ENCODE assay signal across 9 cellular contexts in the genomic region with DNA sequence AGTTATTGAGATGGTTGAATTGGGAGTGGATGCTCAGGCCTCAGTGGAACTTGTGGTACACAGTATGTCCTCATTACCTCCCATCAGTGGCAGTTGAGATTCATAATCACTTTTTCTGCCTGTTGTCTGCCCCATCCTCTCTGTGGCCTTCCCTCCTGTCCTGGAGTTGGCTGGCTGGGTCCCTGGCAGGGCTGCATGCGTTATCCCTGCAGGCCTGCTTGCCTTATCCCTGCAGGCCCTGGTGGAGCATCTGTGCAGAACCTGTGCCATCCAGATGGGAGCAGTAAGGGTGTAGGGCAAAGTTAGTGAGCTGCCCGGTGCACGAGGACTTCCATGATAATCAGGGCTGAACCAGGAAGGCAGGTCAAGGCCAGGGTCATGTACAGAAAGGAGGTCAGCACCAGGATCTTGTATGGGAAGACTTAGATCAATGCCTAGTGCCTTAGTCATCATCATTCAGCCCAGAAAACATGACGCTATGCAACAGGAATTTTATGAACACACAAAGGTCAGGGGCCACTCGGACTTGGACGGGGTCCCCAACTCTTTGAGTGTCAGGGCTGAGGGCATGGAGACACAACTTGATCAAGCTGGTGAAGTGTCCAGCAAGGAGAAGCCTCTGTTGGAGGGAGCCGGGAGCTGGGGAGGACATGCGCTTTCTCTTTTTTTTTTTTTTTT. TPM values are rescaled to one million over a fixed set of nuclear protein-coding genes. Genes with fewer than 3 reads are reported as not detected.
DNase-seq lines count a peak whose midpoint lies in the region; ATAC-seq, FAIRE-seq and TF ChIP-seq lines count a peak whose summit lies in the region.
"Had no signal": no experiment of that assay in that cellular context is flagged by ENCODE, and none has a peak within 500 bp of the region (broad histone marks: within the 10 kb centered on the region; RNA-seq: fewer than 3 reads in every experiment).

No MANE protein-coding gene starts in this region.

- H3K36me3 ChIP-seq in astrocyte (ENCODE audit: insufficient read depth, low read length) (no peaks in the 10 kb centered on the region), tibial nerve (no peaks in the 10 kb centered on the region)

- TF ChIP-seq POLR2A in tibial nerve (IDR thresholded peaks at IDR 0.05) = no peak

- H3K79me2 ChIP-seq in astrocyte (ENCODE audit: insufficient read depth, low read length) = peaks cover 44% of the 10 kb centered on the region

- peak overlapping the region; percentile 14 for H3K9ac ChIP-seq in astrocyte (ENCODE audit: low read length)

- no peaks in the 10 kb centered on the region for H3K27me3 Mint-ChIP-seq in activated CD4-positive, alpha-beta T cell treated with anti-CD3 and anti-CD28 coated beads, Interleukin-2, amount 10 ng/mL, durations not matched to agents 7 days and 5 days
- no peaks in the 10 kb centered on the region for H3K27me3 Mint-ChIP-seq in astrocyte (ENCODE audit: low read depth, unreplicated experiment)

- CTCF ChIA-PET in activated CD4-positive, alpha-beta T cell treated with anti-CD3 and anti-CD28 coated beads, Interleukin-2, amount 10 ng/mL, durations not matched to agents 7 days and 5 days (lab: Charles Lee) = no interaction called here

- TF ChIP-seq EP300 in tibial nerve (IDR thresholded peaks at IDR 0.05) = peak in 1 of 2 donors; percentile 67

- no peak overlapping the region for H3K4me3 ChIP-seq in astrocyte (ENCODE audit: insufficient read depth, low read depth, low read length)
- no peak overlapping the region for H3K4me3 ChIP-seq in tibial nerve

- H3K4me1 Mint-ChIP-seq in activated CD4-positive, alpha-beta T cell treated with anti-CD3 and anti-CD28 coated beads, Interleukin-2, amount 10 ng/mL, durations not matched to agents 7 days and 5 days = peaks cover 24% of the 10 kb centered on the region
- H3K4me1 Mint-ChIP-seq in astrocyte (ENCODE audit: low read depth, unreplicated experiment) = peaks cover 31% of the 10 kb centered on the region

- TF ChIP-seq CTCF in astrocyte (IDR thresholded peaks at IDR 0.05; ENCODE audit: insufficient read depth, low read depth, low read length) = no peak
- no peak for TF ChIP-seq CTCF in tibial nerve (IDR thresholded peaks at IDR 0.05)
- no peak for TF ChIP-seq CTCF in D721Med (IDR thresholded peaks at IDR 0.05; ENCODE audit: insufficient read depth, missing control alignments)

- no peak for FAIRE-seq in astrocyte (lab: Jason Lieb, UNC)
- FAIRE-seq in D721Med (lab: Jason Lieb, UNC) = no peak

- H3K27ac ChIP-seq in astrocyte (ENCODE audit: low read depth, low read length) (peak overlapping the region; percentile 60), tibial nerve (peak overlapping the region in 3 of 4 donors; percentile 27 to 72 (median 56))

- H3K27ac Mint-ChIP-seq in activated CD4-positive, alpha-beta T cell treated with anti-CD3 and anti-CD28 coated beads, Interleukin-2, amount 10 ng/mL, durations not matched to agents 7 days and 5 days = peak overlapping the region; percentile 13
- peak overlapping the region; percentile 99 for H3K27ac Mint-ChIP-seq in astrocyte (ENCODE audit: unreplicated experiment)

- H3K27me3 ChIP-seq in astrocyte (ENCODE audit: insufficient read depth, low read length) (no peaks in the 10 kb centered on the region), tibial nerve (no peaks in the 10 kb centered on the region)

- ATAC-seq in GM21390 (IDR thresholded peaks at IDR 0.05; ENCODE audit: unreplicated experiment) = no peak

- H3K4me1 ChIP-seq in astrocyte (ENCODE audit: insufficient read depth, low read length) (peaks cover 39% of the 10 kb centered on the region), tibial nerve (peaks cover 0 to 59% (median 35%) of the 10 kb centered on the region in 4 donors)

- no peak for DNase-seq in activated CD4-positive, alpha-beta T cell treated with anti-CD3 and anti-CD28 coated beads, Interleukin-2, amount 10 ng/mL, durations not matched to agents 7 days and 5 days
- DNase-seq in activated CD4-positive, alpha-beta T cell treated with anti-CD3 and anti-CD28 coated beads, Interleukin-2, amount 50 U/mL, for 4 hours = no peak
- peak; percentile 88 for DNase-seq in astrocyte (ENCODE audit: low read depth)
- DNase-seq in kidney tubule cell (ENCODE audit: low spot score) = peak; percentile 93
- DNase-seq in tibial nerve (ENCODE audit: low spot score in 2 of 2) = peak; percentile 58 to 65
- no peak for DNase-seq in D721Med (ENCODE audit: insufficient read length, low spot score)
- no peak for DNase-seq in CD1c-positive myeloid dendritic cell (ENCODE audit: extremely low spot score)
- DNase-seq: stimulated activated naive CD4-positive, alpha-beta T cell had no signal

- H3K4me2 ChIP-seq in astrocyte (ENCODE audit: low read length) = peak overlapping the region; percentile 35

- H3K4me3 Mint-ChIP-seq in activated CD4-positive, alpha-beta T cell treated with anti-CD3 and anti-CD28 coated beads, Interleukin-2, amount 10 ng/mL, durations not matched to agents 7 days and 5 days = no peak overlapping the region
- peak overlapping the region; percentile 73 for H3K4me3 Mint-ChIP-seq in astrocyte (ENCODE audit: unreplicated experiment)

- POLR2A ChIA-PET in activated CD4-positive, alpha-beta T cell treated with anti-CD3 and anti-CD28 coated beads, Interleukin-2, amount 10 ng/mL, durations not matched to agents 7 days and 5 days (lab: Charles Lee) = no interaction called here

- peaks cover 15% of the 10 kb centered on the region for H3K36me3 Mint-ChIP-seq in activated CD4-positive, alpha-beta T cell treated with anti-CD3 and anti-CD28 coated beads, Interleukin-2, amount 10 ng/mL, durations not matched to agents 7 days and 5 days (ENCODE audit: low read depth)
- H3K36me3 Mint-ChIP-seq in astrocyte (ENCODE audit: low read depth, unreplicated experiment) = peaks cover 6% of the 10 kb centered on the region

- peaks cover 5% of the 10 kb centered on the region for H3K9me3 Mint-ChIP-seq in activated CD4-positive, alpha-beta T cell treated with anti-CD3 and anti-CD28 coated beads, Interleukin-2, amount 10 ng/mL, durations not matched to agents 7 days and 5 days
- H3K9me3 Mint-ChIP-seq in astrocyte (ENCODE audit: unreplicated experiment) = no peaks in the 10 kb centered on the region

- peaks cover 5% of the 10 kb centered on the region for H4K20me1 ChIP-seq in astrocyte (ENCODE audit: insufficient read depth, low read length)

- WGBS in tibial nerve, 2 donors = 32 to 39% methylated on average over 7 to 8 of the region's 8 CpGs

- H2AFZ ChIP-seq in astrocyte (ENCODE audit: low read depth, low read length) = no peak overlapping the region

- H3K9me3 ChIP-seq in astrocyte (ENCODE audit: insufficient read depth, low read depth, low read length) (no peaks in the 10 kb centered on the region), tibial nerve (no peaks in the 10 kb centered on the region)

RNA-seq across cellular contexts. Expression of gene ABCC1, which starts 47.2 kb away (rescaled TPM):
- total RNA-seq in activated CD4-positive, alpha-beta T cell treated with anti-CD3 and anti-CD28 coated beads, Interleukin-2, amount 10 ng/mL, durations not matched to agents 7 days and 5 days = 10 to 100 TPM; 51.7 to 55.2 TPM
- total RNA-seq in astrocyte (42.1 and 45.4 TPM in 2 replicates), tibial nerve (10 to 100 TPM; 24.3 to 32.2 (median 25.7) TPM)

Comparison
In these comparisons a context has a peak if more than half of its experiments do, and no peak if none do; other contexts are left out.
1. DNase-seq: peak in astrocyte (single experiment), kidney tubule cell (single experiment) and tibial nerve (2 of 2); none in activated CD4-positive, alpha-beta T cell treated with anti-CD3 and anti-CD28 coated beads, Interleukin-2, amount 10 ng/mL, durations not matched to agents 7 days and 5 days (single experiment), activated CD4-positive, alpha-beta T cell treated with anti-CD3 and anti-CD28 coated beads, Interleukin-2, amount 50 U/mL, for 4 hours (0 of 2), D721Med (single experiment) and CD1c-positive myeloid dendritic cell (single experiment).